1 cellular context compared by ENCODE assay signal in the genomic region with DNA sequence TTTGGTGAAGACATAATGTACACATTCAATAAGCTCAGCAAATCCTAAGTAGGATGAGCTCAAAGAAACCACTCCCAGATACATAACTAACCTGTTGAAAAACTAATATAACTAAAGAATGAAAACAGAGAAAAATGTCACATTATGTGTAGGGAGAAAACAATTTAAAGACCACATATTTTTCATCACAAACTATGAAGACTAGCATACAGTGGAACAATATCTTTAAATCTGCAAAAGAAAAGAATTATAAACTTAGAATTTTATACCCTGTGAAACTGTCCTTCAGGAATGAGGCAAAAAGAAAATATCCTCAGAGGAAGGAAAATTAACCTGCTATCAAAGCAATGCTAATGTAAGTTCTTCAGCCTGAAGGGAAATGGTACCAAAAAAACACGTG.
TF ChIP-seq lines count a peak whose summit lies in the region.

No MANE protein-coding gene starts in this region.

TF ChIP-seq in GM12878, 131 proteins besides CTCF, POLR2A, EP300 and RAD21 (continued from another document):
- TF ChIP-seq, protein P1, sequence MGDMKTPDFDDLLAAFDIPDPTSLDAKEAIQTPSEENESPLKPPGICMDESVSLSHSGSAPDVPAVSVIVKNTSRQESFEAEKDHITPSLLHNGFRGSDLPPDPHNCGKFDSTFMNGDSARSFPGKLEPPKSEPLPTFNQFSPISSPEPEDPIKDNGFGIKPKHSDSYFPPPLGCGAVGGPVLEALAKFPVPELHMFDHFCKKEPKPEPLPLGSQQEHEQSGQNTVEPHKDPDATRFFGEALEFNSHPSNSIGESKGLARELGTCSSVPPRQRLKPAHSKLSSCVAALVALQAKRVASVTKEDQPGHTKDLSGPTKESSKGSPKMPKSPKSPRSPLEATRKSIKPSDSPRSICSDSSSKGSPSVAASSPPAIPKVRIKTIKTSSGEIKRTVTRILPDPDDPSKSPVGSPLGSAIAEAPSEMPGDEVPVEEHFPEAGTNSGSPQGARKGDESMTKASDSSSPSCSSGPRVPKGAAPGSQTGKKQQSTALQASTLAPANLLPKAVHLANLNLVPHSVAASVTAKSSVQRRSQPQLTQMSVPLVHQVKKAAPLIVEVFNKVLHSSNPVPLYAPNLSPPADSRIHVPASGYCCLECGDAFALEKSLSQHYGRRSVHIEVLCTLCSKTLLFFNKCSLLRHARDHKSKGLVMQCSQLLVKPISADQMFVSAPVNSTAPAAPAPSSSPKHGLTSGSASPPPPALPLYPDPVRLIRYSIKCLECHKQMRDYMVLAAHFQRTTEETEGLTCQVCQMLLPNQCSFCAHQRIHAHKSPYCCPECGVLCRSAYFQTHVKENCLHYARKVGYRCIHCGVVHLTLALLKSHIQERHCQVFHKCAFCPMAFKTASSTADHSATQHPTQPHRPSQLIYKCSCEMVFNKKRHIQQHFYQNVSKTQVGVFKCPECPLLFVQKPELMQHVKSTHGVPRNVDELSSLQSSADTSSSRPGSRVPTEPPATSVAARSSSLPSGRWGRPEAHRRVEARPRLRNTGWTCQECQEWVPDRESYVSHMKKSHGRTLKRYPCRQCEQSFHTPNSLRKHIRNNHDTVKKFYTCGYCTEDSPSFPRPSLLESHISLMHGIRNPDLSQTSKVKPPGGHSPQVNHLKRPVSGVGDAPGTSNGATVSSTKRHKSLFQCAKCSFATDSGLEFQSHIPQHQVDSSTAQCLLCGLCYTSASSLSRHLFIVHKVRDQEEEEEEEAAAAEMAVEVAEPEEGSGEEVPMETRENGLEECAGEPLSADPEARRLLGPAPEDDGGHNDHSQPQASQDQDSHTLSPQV (IDR thresholded peaks at IDR 0.05) = no peak
